Comparison of ENCODE assay signal across 8 cellular contexts in genomic region chr12:95218164-95218851, GRCh38. TPM values are rescaled to one million over a fixed set of nuclear protein-coding genes. Genes with fewer than 3 reads are reported as not detected.
A peak's percentile ranks its signal among the peaks of the same experiment; 100 is the strongest.
DNase-seq lines count a peak whose midpoint lies in the region; ATAC-seq, FAIRE-seq and TF ChIP-seq lines count a peak whose summit lies in the region.

No MANE protein-coding gene starts in this region.

- TF ChIP-seq RAD21 in GM12878 (IDR thresholded peaks at IDR 0.05; ENCODE audit: insufficient read depth, low read depth, low read length) = no peak

- TF ChIP-seq CTCF in HL-60 (IDR thresholded peaks at IDR 0.05; ENCODE audit: insufficient read depth, low read length) = no peak
- no peak for TF ChIP-seq CTCF in OCI-LY1 (IDR thresholded peaks at IDR 0.05; ENCODE audit: low read length)
- no peak for TF ChIP-seq CTCF in GM12878 (IDR thresholded peaks at IDR 0.05 in 2 of 3, conservative IDR thresholded peaks at IDR 0.05 in 1 of 3; ENCODE audit: control insufficient read depth in 2 of 3, extremely low read depth in 1 of 3, insufficient read depth in 1 of 3, low read depth in 3 of 3, low read length in 3 of 3)
- no peak for TF ChIP-seq CTCF in keratinocyte (optimal IDR thresholded peaks at IDR 0.05 in 1 of 3, IDR thresholded peaks at IDR 0.05 in 1 of 3, conservative IDR thresholded peaks at IDR 0.05 in 1 of 3; ENCODE audit: extremely low read depth in 1 of 3, insufficient read depth in 2 of 3, low read length in 3 of 3)

- ATAC-seq in GM12878 = peak; percentile 47
- peak; percentile 20 for ATAC-seq in stimulated activated effector memory CD8-positive, alpha-beta T cell treated with anti-CD3 and anti-CD28 coated beads, Interleukin-12 subunit alpha, Interleukin-12 subunit beta, amount 100 ng/mL, for 72 hours
- ATAC-seq in GM18519 (IDR thresholded peaks at IDR 0.05; ENCODE audit: low FRiP score, unreplicated experiment) = no peak

- SMC1A ChIA-PET in GM12878 (lab: Charles Lee; ENCODE audit: uncharacterized antibody, unreplicated experiment) = interaction anchor here (0.7 to 3.8 kb wide), 6 partner anchors 18 to 314 kb away, joined by 3 to 43 read pairs (median 4); partner anchors contain the start of gene METAP2

- TF ChIP-seq POLR2A in GM12878 (IDR thresholded peaks at IDR 0.05; ENCODE audit: low read depth, low read length) = no peak

- no peaks in the 10 kb centered on the region for H3K27me3 ChIP-seq in HL-60 (ENCODE audit: insufficient read depth, poor library complexity, severe bottlenecking)
- H3K27me3 ChIP-seq in OCI-LY1 (ENCODE audit: insufficient read depth, low read length) = no peaks in the 10 kb centered on the region
- H3K27me3 ChIP-seq in GM12878 (replicated peaks in 1 of 2; ENCODE audit: control insufficient read depth in 2 of 2, insufficient read depth in 2 of 2, low read length in 1 of 2) = no peaks in the 10 kb centered on the region
- no peaks in the 10 kb centered on the region for H3K27me3 ChIP-seq in keratinocyte (ENCODE audit: control insufficient read depth, extremely low read depth, insufficient read depth, low read length)

- H3K36me3 ChIP-seq in OCI-LY1 (ENCODE audit: insufficient read depth, low read length) (peaks cover 11% of the 10 kb centered on the region; the same call in 1 of the 2 replicates), GM12878 (ENCODE audit: control insufficient read depth in 2 of 2, insufficient read depth in 2 of 2, low read length in 1 of 2) (no peaks in the 10 kb centered on the region), keratinocyte (ENCODE audit: control insufficient read depth in 2 of 2, extremely low read depth in 1 of 2, insufficient read depth in 2 of 2, low read length in 2 of 2) (peaks cover 0 to 4% of the 10 kb centered on the region in 2 experiments)

- dilution Hi-C loops in keratinocyte (cut with MboI; ENCODE audit: extremely low pct_ligation_motif_present, low sequenced_read_pairs) = no loop called here

- H3K4me2 ChIP-seq in OCI-LY1 (ENCODE audit: low read length) (peak overlapping the region; percentile 73), GM12878 (ENCODE audit: control insufficient read depth, insufficient read depth) (peak overlapping the region; percentile 83), keratinocyte (ENCODE audit: control insufficient read depth, extremely low read depth, insufficient read depth, low read depth, low read length) (peak overlapping the region; percentile 90)

- peak overlapping the region; percentile 92 for H3K27ac Mint-ChIP-seq in stimulated activated effector memory CD8-positive, alpha-beta T cell treated with anti-CD3 and anti-CD28 coated beads, Interleukin-12 subunit alpha, Interleukin-12 subunit beta, amount 100 ng/mL, for 72 hours

- no peaks in the 10 kb centered on the region for H3K9me1 ChIP-seq in keratinocyte (ENCODE audit: control insufficient read depth, extremely low read depth, insufficient read depth, low read length)

- FAIRE-seq in GM12878 (lab: Jason Lieb, UNC) (no peak), keratinocyte (lab: Jason Lieb, UNC) (peak; percentile 60)

- CTCF ChIA-PET in GM12878 (lab: Yijun Ruan, JAX) = interaction anchor here (0.7 to 4.4 kb wide), 6 partner anchors 22 to 257 kb away, joined by 3 to 46 read pairs (median 4); no protein-coding TSS in a partner anchor

- H3F3A ChIP-seq in OCI-LY1 (ENCODE audit: insufficient read depth, low read length) = no peaks in the 10 kb centered on the region

- H3K9ac ChIP-seq in OCI-LY1 (ENCODE audit: low read length) = peak overlapping the region; percentile 85
- peak overlapping the region; percentile 75 for H3K9ac ChIP-seq in GM12878 (ENCODE audit: control insufficient read depth, insufficient read depth, low read length)
- peak overlapping the region; percentile 91 for H3K9ac ChIP-seq in keratinocyte (ENCODE audit: control insufficient read depth, extremely low read depth, insufficient read depth, low read length)

- H3K4me1 ChIP-seq in OCI-LY1 (ENCODE audit: insufficient read depth, low read length, severe bottlenecking) (peaks cover 35% of the 10 kb centered on the region), GM12878 (ENCODE audit: control insufficient read depth, insufficient read depth, low read length) (no peaks in the 10 kb centered on the region), keratinocyte (ENCODE audit: control insufficient read depth, extremely low read depth, insufficient read depth, low read length) (peaks cover 38% of the 10 kb centered on the region)

- WGBS in GM12878 (ENCODE audit: insufficient coverage, insufficient replicate concordance, low lambda C conversion rate, missing lambda C conversion rate) = 1% methylated on average over 27 of the region's 29 CpGs

- TSS peak; percentile 79 for BruUV-seq in GM12878 (replicated peaks; lab: Mats Ljungman, UMichigan)

- peak overlapping the region; percentile 83 for H3K27ac ChIP-seq in HL-60 (replicated peaks)
- peak overlapping the region; percentile 94 for H3K27ac ChIP-seq in OCI-LY1 (ENCODE audit: low read depth, low read length, poor library complexity, severe bottlenecking)
- peak overlapping the region; percentile 86 for H3K27ac ChIP-seq in GM12878 (ENCODE audit: control insufficient read depth, insufficient read depth)
- peak overlapping the region; percentile 89 for H3K27ac ChIP-seq in keratinocyte (ENCODE audit: control insufficient read depth, insufficient read depth, low read length)

- TF ChIP-seq EP300 in GM12878 (IDR thresholded peaks at IDR 0.05; ENCODE audit: borderline replicate concordance in 1 of 2, control insufficient read depth in 1 of 2, low read depth in 2 of 2, low read length in 2 of 2) = no peak

- H2AFZ ChIP-seq in OCI-LY1 (ENCODE audit: low read length) = no peak overlapping the region
- peak overlapping the region; percentile 83 for H2AFZ ChIP-seq in GM12878 (ENCODE audit: control insufficient read depth, low read depth, low read length)
- peak overlapping the region; percentile 79 for H2AFZ ChIP-seq in keratinocyte (ENCODE audit: control insufficient read depth, low read length)

- no peaks in the 10 kb centered on the region for H3K9me3 Mint-ChIP-seq in stimulated activated effector memory CD8-positive, alpha-beta T cell treated with anti-CD3 and anti-CD28 coated beads, Interleukin-12 subunit alpha, Interleukin-12 subunit beta, amount 100 ng/mL, for 72 hours

- H3K4me3 Mint-ChIP-seq in stimulated activated effector memory CD8-positive, alpha-beta T cell treated with anti-CD3 and anti-CD28 coated beads, Interleukin-12 subunit alpha, Interleukin-12 subunit beta, amount 100 ng/mL, for 72 hours = peak overlapping the region; percentile 84

- POLR2A ChIA-PET in GM12878 (lab: Charles Lee) = interaction anchor here (0.6 to 1.0 kb wide), 2 partner anchors 11 to 25 kb away, joined by 3 to 5 read pairs; no protein-coding TSS in a partner anchor

- H3K4me3 ChIP-seq in HL-60 (replicated peaks; ENCODE audit: insufficient read depth, low read length) = peak overlapping the region; percentile 80
- peak overlapping the region; percentile 86 for H3K4me3 ChIP-seq in OCI-LY1 (ENCODE audit: low read depth, low read length, poor library complexity, severe bottlenecking)
- peak overlapping the region; percentile 98 for H3K4me3 ChIP-seq in GM12878
- peak overlapping the region; percentile 62 to 100 (median 83) for H3K4me3 ChIP-seq in keratinocyte (ENCODE audit: control insufficient read depth in 2 of 3, extremely low read depth in 1 of 3, insufficient read depth in 2 of 3, low read depth in 1 of 3, low read length in 3 of 3)

- H3K79me2 ChIP-seq in OCI-LY1 (ENCODE audit: insufficient read depth, low read length) (peaks cover 48% of the 10 kb centered on the region), GM12878 (ENCODE audit: control insufficient read depth, insufficient read depth, low read length) (peaks cover 73% of the 10 kb centered on the region), keratinocyte (ENCODE audit: control insufficient read depth, insufficient read depth, low read length) (peaks cover 92% of the 10 kb centered on the region)

- H3K4me1 Mint-ChIP-seq in stimulated activated effector memory CD8-positive, alpha-beta T cell treated with anti-CD3 and anti-CD28 coated beads, Interleukin-12 subunit alpha, Interleukin-12 subunit beta, amount 100 ng/mL, for 72 hours = peaks cover 17% of the 10 kb centered on the region

- H4K20me1 ChIP-seq in OCI-LY1 (ENCODE audit: insufficient read depth, low read length) (no peaks in the 10 kb centered on the region), GM12878 (ENCODE audit: control insufficient read depth, insufficient read depth) (no peaks in the 10 kb centered on the region), keratinocyte (ENCODE audit: control insufficient read depth, extremely low read depth, insufficient read depth, low read length) (no peaks in the 10 kb centered on the region)

- RAD21 ChIA-PET in GM12878 (lab: Charles Lee; ENCODE audit: unreplicated experiment) = interaction anchor here (0.7 to 5.1 kb wide), 11 partner anchors 20 to 317 kb away, joined by 3 to 38 read pairs (median 5); partner anchors contain the start of genes METAP2 and NDUFA12

- H3K9me2 ChIP-seq in OCI-LY1 (ENCODE audit: low read depth, low read length) = no peaks in the 10 kb centered on the region

- H3K9me3 ChIP-seq in OCI-LY1 (ENCODE audit: low read length) = no peaks in the 10 kb centered on the region
- no peaks in the 10 kb centered on the region for H3K9me3 ChIP-seq in GM12878 (replicated peaks; ENCODE audit: control insufficient read depth, insufficient read depth, low read length)
- no peaks in the 10 kb centered on the region for H3K9me3 ChIP-seq in keratinocyte (ENCODE audit: control insufficient read depth, low read depth, low read length)

- in situ Hi-C loops in GM12878 (cut with MboI) = no loop called here

- DNase-seq in stimulated activated CD4-positive, alpha-beta T cell treated with anti-CD3 and anti-CD28 coated beads, TNF-alpha, amount 100 ng/mL, for 24 hours (ENCODE audit: low read depth in 3 of 3) = peak; percentile 19 to 38 (median 21)
- DNase-seq in stimulated activated CD4-positive, alpha-beta T cell treated with anti-CD3 and anti-CD28 coated beads, Interleukin-4, amount 100 ng/mL, for 24 hours = no peak
- DNase-seq in HL-60 (ENCODE audit: low read depth in 1 of 2, low spot score in 1 of 2) (peak in 1 of 2 experiments; percentile 45), GM12878 (ENCODE audit: low read depth, low spot score) (peak; percentile 39), keratinocyte (ENCODE audit: low read depth, low spot score) (no peak)
- no peak for DNase-seq in stimulated activated effector memory CD8-positive, alpha-beta T cell treated with anti-CD3 and anti-CD28 coated beads, Interleukin-12 subunit alpha, Interleukin-12 subunit beta, amount 100 ng/mL, for 72 hours (ENCODE audit: low spot score in 2 of 2)

- H3K36me3 Mint-ChIP-seq in stimulated activated effector memory CD8-positive, alpha-beta T cell treated with anti-CD3 and anti-CD28 coated beads, Interleukin-12 subunit alpha, Interleukin-12 subunit beta, amount 100 ng/mL, for 72 hours = peaks cover 18% of the 10 kb centered on the region

- intact Hi-C loops in GM12878 (cut with micrococcal nuclease; ENCODE audit: unreplicated experiment) = loop anchor here (5.0 kb wide), 1 partner anchor 146 kb away; the partner anchor contains the start of gene NR2C1

RNA-seq across cellular contexts. Expression of gene VEZT, which starts 0.7 kb away (rescaled TPM):
- total RNA-seq in GM12878 (2013; cell fraction: nucleolus; rRNA removed) = 290 and 298 TPM in 2 replicates
- total RNA-seq in GM12878 (2014; rRNA removed) (66.9 and 76.1 TPM in 2 replicates), GM12878 (2014; rRNA removed; fragmentation: Illumina TruSeq; extraction: Trizol) (88.4 and 93.8 TPM in 2 replicates), GM12878 (2021) (61.3 and 65.4 TPM in 2 replicates)
- 24.2 TPM for polyA plus RNA-seq in GM12878 (2011; ENCODE audit: low read depth)
- polyA plus RNA-seq in GM12878 (2011; rRNA removed) (134 and 148 TPM in 2 replicates), GM12878 (2014; fragmentation: Illumina TruSeq; extraction: Trizol) (100 and 126 TPM in 2 replicates), GM12878 (2014; fragmentation: Nextera tagmentation; extraction: Ambion mirVana) (10 to 100 TPM; 32.8 to 35.6 TPM), GM12878 (2014; rRNA removed) (49.7 and 67.3 TPM in 2 replicates), GM12878 (2016; fragmentation: Nextera tagmentation; extraction: Ambion mirVana) (10 to 100 TPM; 49.1 to 49.4 TPM), keratinocyte (106 to 183 TPM (median 169 TPM) in 3 replicates)
- polyA plus RNA-seq in GM12878 (2011; cell fraction: cytosol; rRNA removed) = 49.8 and 63.4 TPM in 2 replicates
- 52.1 and 59.0 TPM in 2 replicates for polyA plus RNA-seq in GM12878 (2011; cell fraction: nucleus; rRNA removed)
- polyA plus RNA-seq in GM12878 (2012) = 33.9 and 41.9 TPM in 2 replicates
- polyA minus RNA-seq in GM12878 (2011; rRNA and poly(A)+ RNA removed) = 82.9 and 124 TPM in 2 replicates
- 20.4 and 35.5 TPM in 2 replicates for polyA minus RNA-seq in GM12878 (2011; cell fraction: cytosol; rRNA and poly(A)+ RNA removed)
- 47.4 and 67.4 TPM in 2 replicates for polyA minus RNA-seq in GM12878 (2011; cell fraction: nucleus; rRNA and poly(A)+ RNA removed)
- 123 TPM for polyA plus RNA-seq in keratinocyte (2011; ENCODE audit: low read depth)
- 78.2 and 178 TPM in 2 replicates for polyA plus RNA-seq in keratinocyte (2011; cell fraction: cytosol; rRNA removed)
- 163 and 205 TPM in 2 replicates for polyA plus RNA-seq in keratinocyte (2011; cell fraction: nucleus; rRNA removed)
- polyA plus RNA-seq in keratinocyte (2012; ENCODE audit: low replicate concordance) = 35.9 and 70.7 TPM in 2 replicates
- 32.8 to 160 TPM (median 127 TPM) in 3 replicates for polyA minus RNA-seq in keratinocyte
- polyA minus RNA-seq in keratinocyte (2011; cell fraction: cytosol; rRNA and poly(A)+ RNA removed) = 69.1 TPM
- polyA minus RNA-seq in keratinocyte (2011; cell fraction: nucleus; rRNA and poly(A)+ RNA removed) = 104 and 211 TPM in 2 replicates

RNA-seq across cellular contexts. Expression of gene FGD6, which starts 1.0 kb away (rescaled TPM):
- 6.2 and 7.0 TPM in 2 replicates for total RNA-seq in GM12878 (2013; cell fraction: nucleolus; rRNA removed)
- total RNA-seq in GM12878 (2014; rRNA removed) = 8.5 and 9.3 TPM in 2 replicates
- 12.3 and 12.8 TPM in 2 replicates for total RNA-seq in GM12878 (2014; rRNA removed; fragmentation: Illumina TruSeq; extraction: Trizol)
- total RNA-seq in GM12878 (2021) = 11.6 and 15.5 TPM in 2 replicates
- 1.2 TPM for polyA plus RNA-seq in GM12878 (2011; ENCODE audit: low read depth)
- polyA plus RNA-seq in GM12878 (2011; rRNA removed) = 2.8 and 3.4 TPM in 2 replicates
- 1.2 and 1.3 TPM in 2 replicates for polyA plus RNA-seq in GM12878 (2011; cell fraction: cytosol; rRNA removed)
- 1.8 and 2.4 TPM in 2 replicates for polyA plus RNA-seq in GM12878 (2011; cell fraction: nucleus; rRNA removed)
- 1.2 and 1.5 TPM in 2 replicates for polyA plus RNA-seq in GM12878 (2012)
- polyA plus RNA-seq in GM12878 (2014; fragmentation: Illumina TruSeq; extraction: Trizol) = 9.3 and 11.5 TPM in 2 replicates
- 1 to 10 TPM; 2.4 to 3.3 TPM for polyA plus RNA-seq in GM12878 (2014; fragmentation: Nextera tagmentation; extraction: Ambion mirVana)
- 5.7 and 6.1 TPM in 2 replicates for polyA plus RNA-seq in GM12878 (2014; rRNA removed)
- 1 to 10 TPM; 9.4 to 9.6 TPM for polyA plus RNA-seq in GM12878 (2016; fragmentation: Nextera tagmentation; extraction: Ambion mirVana)
- polyA minus RNA-seq in GM12878 (2011; rRNA and poly(A)+ RNA removed) = 3.5 and 4.2 TPM in 2 replicates
- polyA minus RNA-seq in GM12878 (2011; cell fraction: cytosol; rRNA and poly(A)+ RNA removed) = 2.1 and 3.1 TPM in 2 replicates
- 2.9 and 4.3 TPM in 2 replicates for polyA minus RNA-seq in GM12878 (2011; cell fraction: nucleus; rRNA and poly(A)+ RNA removed)
- 40.4 to 54.2 TPM (median 50.8 TPM) in 3 replicates for polyA plus RNA-seq in keratinocyte
- polyA plus RNA-seq in keratinocyte (2011; ENCODE audit: low read depth) = 6.6 TPM
- polyA plus RNA-seq in keratinocyte (2011; cell fraction: cytosol; rRNA removed) = 25.0 and 52.1 TPM in 2 replicates
- 75.5 and 92.1 TPM in 2 replicates for polyA plus RNA-seq in keratinocyte (2011; cell fraction: nucleus; rRNA removed)
- polyA plus RNA-seq in keratinocyte (2012; ENCODE audit: low replicate concordance) = 9.7 and 34.8 TPM in 2 replicates
- 16.1 to 84.1 TPM (median 45.5 TPM) in 3 replicates for polyA minus RNA-seq in keratinocyte
- polyA minus RNA-seq in keratinocyte (2011; cell fraction: cytosol; rRNA and poly(A)+ RNA removed) = 58.5 TPM
- polyA minus RNA-seq in keratinocyte (2011; cell fraction: nucleus; rRNA and poly(A)+ RNA removed) = 60.4 and 108 TPM in 2 replicates

Comparison
In these comparisons a context has a peak if more than half of its experiments do, and no peak if none do; other contexts are left out.
1. DNase-seq: peak in stimulated activated CD4-positive, alpha-beta T cell treated with anti-CD3 and anti-CD28 coated beads, TNF-alpha, amount 100 ng/mL, for 24 hours (3 of 3) and GM12878 (single experiment); none in stimulated activated CD4-positive, alpha-beta T cell treated with anti-CD3 and anti-CD28 coated beads, Interleukin-4, amount 100 ng/mL, for 24 hours (single experiment), keratinocyte (single experiment) and stimulated activated effector memory CD8-positive, alpha-beta T cell treated with anti-CD3 and anti-CD28 coated beads, Interleukin-12 subunit alpha, Interleukin-12 subunit beta, amount 100 ng/mL, for 72 hours (0 of 2).
2. Peak in every context shown above with its lines, with median percentiles within 50 percentile points of each other: H3K27ac ChIP-seq, H3K4me3 ChIP-seq, H3K4me2 ChIP-seq and H3K9ac ChIP-seq.